ENCODE assay signal across 8 cellular contexts in genomic region chr16:85168732-85169256, GRCh38. TPM values are rescaled to one million over a fixed set of nuclear protein-coding genes. Genes with fewer than 3 reads are reported as not detected.
DNase-seq lines count a peak whose midpoint lies in the region; TF ChIP-seq lines count a peak whose summit lies in the region.

No MANE protein-coding gene starts in this region.

- no peak overlapping the region for H3K4ac ChIP-seq in neuronal stem cell (ENCODE audit: low read length)

- peak overlapping the region; percentile 74 for H2AK5ac ChIP-seq in neuronal stem cell (ENCODE audit: low read depth, low read length)

- no peaks in the 10 kb centered on the region for H3K79me2 ChIP-seq in Karpas-422 (ENCODE audit: low read length)

- no peak overlapping the region for H3K14ac ChIP-seq in neuronal stem cell (ENCODE audit: low read length)

- peak overlapping the region; percentile 87 for H2AFZ ChIP-seq in neuronal stem cell (ENCODE audit: low read length)
- H2AFZ ChIP-seq in Karpas-422 (ENCODE audit: low read length) = no peak overlapping the region

- H3K36me3 ChIP-seq in esophagus squamous epithelium (no peaks in the 10 kb centered on the region), neuronal stem cell (replicated peaks in 1 of 2; ENCODE audit: control insufficient read depth in 2 of 2, insufficient read depth in 2 of 2, low read length in 2 of 2) (no peaks in the 10 kb centered on the region), Karpas-422 (ENCODE audit: insufficient read depth, low read length) (no peaks in the 10 kb centered on the region)

- no peak overlapping the region for H3K23ac ChIP-seq in neuronal stem cell (ENCODE audit: low read depth, low read length, poor library complexity)

- H2BK5ac ChIP-seq in neuronal stem cell (ENCODE audit: low read length) = no peak overlapping the region

- H3K27ac ChIP-seq in esophagus squamous epithelium (peak overlapping the region in 3 of 4 donors; percentile 40 to 49 (median 48)), neuronal stem cell (replicated peaks; ENCODE audit: low read length) (no peak overlapping the region), Karpas-422 (ENCODE audit: low read length) (no peak overlapping the region)

- no peaks in the 10 kb centered on the region for H3K9me2 ChIP-seq in Karpas-422 (replicated peaks; ENCODE audit: insufficient read depth, low read length)

- WGBS in esophagus squamous epithelium, 2 donors = no CpG with 5 or more reads among the region's 54 CpGs
- WGBS in neuronal stem cell (ENCODE audit: extremely low coverage in 2 of 2, insufficient read length in 2 of 2, insufficient replicate concordance in 1 of 2), 2 donors = no CpG with 5 or more reads among the region's 54 CpGs

- H2BK120ac ChIP-seq in neuronal stem cell (ENCODE audit: low read depth, low read length) = peak overlapping the region; percentile 20

- intact Hi-C loops in esophagus squamous epithelium (cut with DNase I) = no loop called here

- H3K4me2 ChIP-seq in neuronal stem cell (ENCODE audit: insufficient read depth, low read length, poor library complexity, severe bottlenecking) (peak overlapping the region; percentile 92), Karpas-422 (ENCODE audit: low read depth, low read length, poor library complexity, severe bottlenecking) (no peak overlapping the region)

- DNase-seq in GM10248 (ENCODE audit: extremely low spot score) (peak; percentile 74), NCI-H446 treated with DMSO at 0.1 percent for 48 hours (lab: John Stamatoyannopoulos, UW) (peak; percentile 17), esophagus squamous epithelium (lab: John Stamatoyannopoulos, UW) (no peak), neuronal stem cell (ENCODE audit: low spot score) (peak; percentile 69), AML-193 (lab: John Stamatoyannopoulos, UW) (no peak), Karpas-422 (no peak), SIG-M5 (lab: John Stamatoyannopoulos, UW) (no peak)
- no peak for DNase-seq in central memory CD4-positive, alpha-beta T cell

- H2BK12ac ChIP-seq in neuronal stem cell (ENCODE audit: low read length) = no peak overlapping the region

- peak overlapping the region; percentile 92 for H3K18ac ChIP-seq in neuronal stem cell (ENCODE audit: low read length)

- H3K27me3 ChIP-seq in esophagus squamous epithelium = peaks cover 0 to 82% (median 5%) of the 10 kb centered on the region in 4 donors
- H3K27me3 ChIP-seq in neuronal stem cell (ENCODE audit: control insufficient read depth in 3 of 3, insufficient read depth in 3 of 3, low read depth in 1 of 3, low read length in 3 of 3) = peaks cover 3 to 41% (median 27%) of the 10 kb centered on the region in 3 experiments
- no peaks in the 10 kb centered on the region for H3K27me3 ChIP-seq in Karpas-422 (ENCODE audit: low read length)

- H2BK15ac ChIP-seq in neuronal stem cell (ENCODE audit: low read length) = no peak overlapping the region

- H3K9me3 ChIP-seq in esophagus squamous epithelium (no peaks in the 10 kb centered on the region), neuronal stem cell (replicated peaks in 1 of 2; ENCODE audit: control insufficient read depth in 2 of 2, insufficient read depth in 1 of 2, low read depth in 1 of 2, low read length in 2 of 2) (no peaks in the 10 kb centered on the region), Karpas-422 (ENCODE audit: low read length) (no peaks in the 10 kb centered on the region)

- no peak overlapping the region for H4K8ac ChIP-seq in neuronal stem cell (ENCODE audit: low read depth, low read length)

- POLR2A ChIA-PET in GM10248 (lab: Yijun Ruan, JAX) = no interaction called here

- H3K79me1 ChIP-seq in neuronal stem cell (ENCODE audit: low read depth, low read length) = no peaks in the 10 kb centered on the region

- no peak for TF ChIP-seq POLR2A in esophagus squamous epithelium (IDR thresholded peaks at IDR 0.05)

- H4K91ac ChIP-seq in neuronal stem cell (ENCODE audit: low read depth, low read length, poor library complexity) = no peak overlapping the region

- peak overlapping the region; percentile 4 to 47 (median 32) for H3K4me3 ChIP-seq in esophagus squamous epithelium
- peak overlapping the region in 1 of 2 donors; percentile 33 for H3K4me3 ChIP-seq in neuronal stem cell (ENCODE audit: low read length in 2 of 2)
- no peak overlapping the region for H3K4me3 ChIP-seq in Karpas-422 (ENCODE audit: low read length)

- H3K4me1 ChIP-seq in esophagus squamous epithelium (peaks cover 18 to 95% (median 21%) of the 10 kb centered on the region in 3 donors), neuronal stem cell (ENCODE audit: control insufficient read depth in 2 of 2, insufficient read depth in 1 of 2, low read depth in 1 of 2, low read length in 2 of 2) (peaks cover 12 to 44% of the 10 kb centered on the region in 2 donors), Karpas-422 (ENCODE audit: low read length) (no peaks in the 10 kb centered on the region)

- H3K9ac ChIP-seq in neuronal stem cell (ENCODE audit: low read depth, low read length, poor library complexity) (peak overlapping the region; percentile 26), Karpas-422 (ENCODE audit: low read length) (no peak overlapping the region)

- H4K20me1 ChIP-seq in Karpas-422 (ENCODE audit: insufficient read depth, low read depth, low read length) = no peaks in the 10 kb centered on the region

- CTCF ChIA-PET in GM10248 (lab: Yijun Ruan, JAX) = interaction anchor here (1.4 kb wide), 1 partner anchor 33 kb away, joined by 3 read pairs; no protein-coding TSS in a partner anchor

- no peak for TF ChIP-seq CTCF in GM10248 (IDR thresholded peaks at IDR 0.05; ENCODE audit: control extremely low read depth, extremely low read depth, low read depth, missing control alignments)
- TF ChIP-seq CTCF in esophagus squamous epithelium (IDR thresholded peaks at IDR 0.05) = no peak

RNA-seq across cellular contexts. Expression of gene CIBAR2, which starts 56.5 kb away (rescaled TPM):
- not detected for total RNA-seq in esophagus squamous epithelium
- polyA plus RNA-seq in neuronal stem cell (2013, experiment 1 of 2) = 0.45 TPM
- polyA plus RNA-seq in neuronal stem cell (2013, experiment 2 of 2) = 0.51 TPM
- total RNA-seq in Karpas-422 (2014; rRNA removed; shearing (Covaris generic); ENCODE audit: low replicate concordance) = not detected in 2 replicates

Comparison
In these comparisons a context has a peak if more than half of its experiments do, and no peak if none do; other contexts are left out.
1. DNase-seq: peak in GM10248 (single experiment), NCI-H446 treated with DMSO at 0.1 percent for 48 hours (single experiment) and neuronal stem cell (single experiment); none in esophagus squamous epithelium (single experiment), AML-193 (0 of 2), central memory CD4-positive, alpha-beta T cell (single experiment), Karpas-422 (single experiment) and SIG-M5 (single experiment).
2. H3K27ac ChIP-seq: peak in esophagus squamous epithelium (3 of 4); none in neuronal stem cell (single experiment) and Karpas-422 (single experiment).